ENCODE assay signal across 7 cellular contexts in the genomic region with DNA sequence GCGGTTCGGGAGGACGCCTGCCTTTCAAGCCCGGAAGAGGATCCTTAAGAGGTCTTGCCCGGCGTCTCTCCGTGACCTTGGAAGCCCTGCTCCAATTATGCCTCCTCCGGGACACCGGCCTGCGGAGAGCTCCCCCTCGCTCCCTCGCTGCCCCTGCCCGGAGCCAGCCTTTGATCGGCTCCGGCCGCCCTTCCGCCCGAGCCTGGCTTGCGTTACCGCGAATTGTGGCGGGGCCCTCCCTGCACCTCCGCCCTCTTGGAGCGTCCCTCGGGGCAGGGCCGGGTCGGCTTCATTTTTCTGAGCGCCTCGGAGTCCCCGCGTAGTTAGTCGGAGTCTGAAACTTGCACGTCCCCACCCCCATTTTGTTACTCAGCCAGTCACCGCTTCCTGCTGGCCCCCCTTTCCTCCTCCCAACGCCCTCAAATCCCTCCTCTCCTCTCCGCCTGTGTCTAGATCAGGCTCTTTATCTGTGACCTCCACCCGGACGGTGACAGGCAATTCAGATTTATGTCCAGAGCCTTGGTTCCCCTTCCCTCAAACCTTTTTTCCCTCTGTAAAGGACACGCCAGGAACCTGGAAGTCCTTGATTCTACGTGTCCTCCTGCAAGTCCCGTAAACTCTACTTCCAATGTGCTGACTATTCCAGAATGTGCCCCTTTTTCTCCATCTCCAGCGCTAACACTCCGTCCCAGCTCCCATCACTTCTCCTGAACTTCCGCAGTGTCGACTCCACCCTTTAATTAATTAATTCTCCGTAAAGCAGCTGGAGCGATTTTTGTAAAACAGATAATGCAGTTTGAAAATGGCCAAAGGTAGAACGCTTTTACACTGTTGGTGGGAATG.
DNase-seq lines count a peak whose midpoint lies in the region; ATAC-seq and TF ChIP-seq lines count a peak whose summit lies in the region.

No MANE protein-coding gene starts in this region.

- ATAC-seq in HG02623 (IDR thresholded peaks at IDR 0.05; ENCODE audit: unreplicated experiment) = peak; percentile 21

- in situ Hi-C loops in GM13977 (cut with MboI; ENCODE audit: low pct_unique_long_range_greater_than_20kb, low sequenced_read_pairs, unreplicated experiment) = no loop called here

- TF ChIP-seq CTCF in GM13977 (IDR thresholded peaks at IDR 0.05; ENCODE audit: extremely low read depth, insufficient read depth, missing control alignments) = no peak
- TF ChIP-seq CTCF in WI38 (IDR thresholded peaks at IDR 0.05; ENCODE audit: low read depth, low read length) = no peak

- DNase-seq in GM13977 (ENCODE audit: low spot score) = peak; percentile 78
- DNase-seq in NCI-H1694 (lab: John Stamatoyannopoulos, UW) = peak; percentile 24
- DNase-seq in central memory CD4-positive, alpha-beta T cell = peak; percentile 85
- DNase-seq in left kidney (ENCODE audit: low read depth, low spot score) = peak; percentile 95
- peak; percentile 87 for DNase-seq in stimulated activated CD4-positive, alpha-beta T cell treated with anti-CD3 and anti-CD28 coated beads, Interleukin-1b, Interleukin-23, amount 100 ng/mL, for 48 hours

- peak overlapping the region; percentile 81 for H3K4me3 ChIP-seq in WI38 (ENCODE audit: low read depth, low read length)

Comparison
In these comparisons a context has a peak if more than half of its experiments do, and no peak if none do; other contexts are left out.
1. Peak in every context shown above with its lines: DNase-seq, ATAC-seq and H3K4me3 ChIP-seq.
2. DNase-seq: peak in every context shown above with its lines; median percentile 95 in left kidney; 87 in stimulated activated CD4-positive, alpha-beta T cell treated with anti-CD3 and anti-CD28 coated beads, Interleukin-1b, Interleukin-23, amount 100 ng/mL, for 48 hours; 85 in central memory CD4-positive, alpha-beta T cell; 78 in GM13977; 24 in NCI-H1694.